ENCODE assay signal across 13 cellular contexts in the genomic region with DNA sequence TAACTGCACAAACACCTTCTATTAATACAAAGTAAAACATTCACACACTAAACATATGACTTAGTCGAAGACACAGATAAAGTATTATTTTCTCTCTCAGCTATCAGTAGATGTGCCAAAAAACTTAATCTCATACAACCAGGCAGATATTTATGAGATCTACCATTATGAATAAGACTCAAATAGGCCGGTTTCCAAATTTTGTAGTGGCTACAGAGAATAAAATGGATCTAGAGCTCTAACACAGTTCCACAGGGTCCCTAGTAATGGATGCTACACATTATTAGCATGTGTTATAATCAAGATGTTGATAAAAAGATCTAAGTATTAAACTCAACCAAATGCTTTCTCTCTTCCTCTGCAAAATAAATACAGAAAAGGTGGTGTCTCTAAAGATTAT. TPM values are rescaled to one million over a fixed set of nuclear protein-coding genes. Genes with fewer than 3 reads are reported as not detected.
DNase-seq lines count a peak whose midpoint lies in the region; ATAC-seq and TF ChIP-seq lines count a peak whose summit lies in the region.
"Had no signal": no experiment of that assay in that cellular context is flagged by ENCODE, and none has a peak within 500 bp of the region (broad histone marks: within the 10 kb centered on the region; RNA-seq: fewer than 3 reads in every experiment).

No MANE protein-coding gene starts in this region.

- TF ChIP-seq CTCF in endodermal cell (conservative IDR thresholded peaks at IDR 0.05): no peak
- TF ChIP-seq CTCF in thyroid gland (IDR thresholded peaks at IDR 0.05): no peak

- no peak overlapping the region for H2AFZ ChIP-seq in mesenchymal stem cell (ENCODE audit: low read depth, low read length)

- H4K91ac ChIP-seq in mesenchymal stem cell (ENCODE audit: low read length): no peak overlapping the region

- H2BK120ac ChIP-seq in mesenchymal stem cell (ENCODE audit: low read depth, low read length): no peak overlapping the region

- H3K79me1 ChIP-seq in mesenchymal stem cell (replicated peaks; ENCODE audit: low read length, poor library complexity, severe bottlenecking): peaks cover 11% of the 10 kb centered on the region

- no peaks in the 10 kb centered on the region for H3K27me3 Mint-ChIP-seq in endodermal cell (ENCODE audit: insufficient read depth)
- H3K27me3 Mint-ChIP-seq: memory B cell had no signal

- H4K8ac ChIP-seq in mesenchymal stem cell (ENCODE audit: low read length): no peak overlapping the region

- no peak for TF ChIP-seq POLR2A in thyroid gland (IDR thresholded peaks at IDR 0.05)

- 88 to 98% methylated on average over 1 to 2 of the region's 2 CpGs for WGBS in endodermal cell (ENCODE audit: insufficient coverage in 1 of 2, insufficient read length in 1 of 2), 2 experiments
- WGBS in mesenchymal stem cell: 97% methylated on average over 2 of the region's 2 CpGs
- 62 to 63% methylated on average over 2 of the region's 2 CpGs for WGBS in thyroid gland, 2 donors

- H3K4me1 Mint-ChIP-seq in endodermal cell: peaks cover 18% of the 10 kb centered on the region

- no peak overlapping the region for H3K4me3 Mint-ChIP-seq in endodermal cell
- H3K4me3 Mint-ChIP-seq: memory B cell had no signal

- ATAC-seq in HG02884 (IDR thresholded peaks at IDR 0.05; ENCODE audit: unreplicated experiment): no peak

- H3K4me2 ChIP-seq in mesenchymal stem cell (ENCODE audit: low read length, poor library complexity, severe bottlenecking): no peak overlapping the region

- H3K4me1 ChIP-seq in SJSA1 (replicated peaks): peaks cover 21% of the 10 kb centered on the region
- peaks cover 8% of the 10 kb centered on the region for H3K4me1 ChIP-seq in endodermal cell (ENCODE audit: control insufficient read depth, insufficient read depth, low read length)
- H3K4me1 ChIP-seq in mesenchymal stem cell (ENCODE audit: control insufficient read depth, insufficient read depth, low read depth, low read length): peaks cover 5% of the 10 kb centered on the region
- peaks cover 25 to 46% of the 10 kb centered on the region in 2 donors for H3K4me1 ChIP-seq in thyroid gland

- H3K36me3 ChIP-seq in SJSA1 (peaks cover 38% of the 10 kb centered on the region), endodermal cell (ENCODE audit: control insufficient read depth, insufficient read depth, low read length) (peaks cover 26% of the 10 kb centered on the region), mesenchymal stem cell (ENCODE audit: control insufficient read depth in 1 of 2, insufficient read depth in 2 of 2, low read depth in 1 of 2, low read length in 2 of 2) (peaks cover 4 to 20% of the 10 kb centered on the region in 2 experiments), thyroid gland (no peaks in the 10 kb centered on the region)

- no peak overlapping the region for H2BK15ac ChIP-seq in mesenchymal stem cell (ENCODE audit: low read depth, poor library complexity, severe bottlenecking)

- H3K27ac Mint-ChIP-seq in endodermal cell: peak overlapping the region; percentile 77
- H3K27ac Mint-ChIP-seq: memory B cell had no signal

- H3K4ac ChIP-seq in mesenchymal stem cell (ENCODE audit: low read depth in 1 of 2, low read length in 2 of 2): no peak overlapping the region

- H2BK5ac ChIP-seq in mesenchymal stem cell (ENCODE audit: low read depth, low read length, poor library complexity, severe bottlenecking): no peak overlapping the region

- no peak overlapping the region for H3K18ac ChIP-seq in mesenchymal stem cell (ENCODE audit: low read depth in 1 of 2, low read length in 2 of 2)

- no peak overlapping the region for H3K23ac ChIP-seq in mesenchymal stem cell (ENCODE audit: low read length in 2 of 2)

- H3K9ac ChIP-seq in endodermal cell (ENCODE audit: extremely low read depth, low read length, poor library complexity, severe bottlenecking) (no peak overlapping the region), mesenchymal stem cell (ENCODE audit: low read length) (peak overlapping the region; percentile 67)

- H2BK12ac ChIP-seq in mesenchymal stem cell (ENCODE audit: low read length in 2 of 2): no peak overlapping the region

- H3K27me3 ChIP-seq in SJSA1 (replicated peaks): no peaks in the 10 kb centered on the region
- no peaks in the 10 kb centered on the region for H3K27me3 ChIP-seq in endodermal cell (ENCODE audit: control insufficient read depth, insufficient read depth, low read length, poor library complexity, severe bottlenecking)
- no peaks in the 10 kb centered on the region for H3K27me3 ChIP-seq in mesenchymal stem cell (ENCODE audit: control insufficient read depth in 1 of 2, insufficient read depth in 1 of 2, low read length in 2 of 2)
- no peaks in the 10 kb centered on the region for H3K27me3 ChIP-seq in thyroid gland

- H3K4me3 ChIP-seq in SJSA1: no peak overlapping the region
- H3K4me3 ChIP-seq in endodermal cell (ENCODE audit: low read length): no peak overlapping the region
- peak overlapping the region in 1 of 2 experiments; percentile 14 for H3K4me3 ChIP-seq in mesenchymal stem cell (ENCODE audit: insufficient read depth in 1 of 2, low read depth in 1 of 2, low read length in 2 of 2)
- no peak overlapping the region for H3K4me3 ChIP-seq in thyroid gland (replicated peaks in 1 of 3)

- no peak overlapping the region for H3K14ac ChIP-seq in mesenchymal stem cell (ENCODE audit: low read length in 2 of 2)

- no peak overlapping the region for H2AK5ac ChIP-seq in mesenchymal stem cell (ENCODE audit: low read length, severe bottlenecking)

- no peaks in the 10 kb centered on the region for H3K9me3 ChIP-seq in SJSA1 (replicated peaks)
- peaks cover 20% of the 10 kb centered on the region for H3K9me3 ChIP-seq in endodermal cell (ENCODE audit: control insufficient read depth, low read length)
- no peaks in the 10 kb centered on the region for H3K9me3 ChIP-seq in mesenchymal stem cell (ENCODE audit: control insufficient read depth, low read length)
- no peaks in the 10 kb centered on the region for H3K9me3 ChIP-seq in thyroid gland

- DNase-seq in SJSA1 (ENCODE audit: low read depth in 1 of 2, low spot score in 2 of 2): no peak
- no peak for DNase-seq in endodermal cell
- no peak for DNase-seq in mesenchymal stem cell
- no peak for DNase-seq in thyroid gland
- DNase-seq in AML-193 (lab: John Stamatoyannopoulos, UW): no peak
- no peak for DNase-seq in GDM1 (lab: John Stamatoyannopoulos, UW)
- DNase-seq in H4 (ENCODE audit: low spot score): no peak
- DNase-seq: activated naive CD4-positive, alpha-beta T cell; cortex of kidney; MV-4-11; substantia nigra had no signal

- peaks cover 40% of the 10 kb centered on the region for H3K36me3 Mint-ChIP-seq in endodermal cell (ENCODE audit: low read depth)

- peak overlapping the region; percentile 58 for H3K27ac ChIP-seq in SJSA1
- H3K27ac ChIP-seq in endodermal cell (ENCODE audit: low read depth, low read length): no peak overlapping the region
- H3K27ac ChIP-seq in mesenchymal stem cell (ENCODE audit: low read length, poor library complexity, severe bottlenecking): peak overlapping the region; percentile 85
- H3K27ac ChIP-seq in thyroid gland: peak overlapping the region; percentile 60 to 82 (median 77)

- H3K9me3 Mint-ChIP-seq in endodermal cell: peaks cover 15% of the 10 kb centered on the region
- H3K9me3 Mint-ChIP-seq: memory B cell had no signal

- intact Hi-C loops in thyroid gland (cut with DNase I): no loop called here

RNA-seq across cellular contexts. Expression of a gene that starts 10.4 kb away (rescaled TPM):
- total RNA-seq in SJSA1 (2014; rRNA removed; shearing (Covaris generic)): 28.4 and 32.8 TPM in 2 replicates
- total RNA-seq in endodermal cell (10 to 100 TPM; 42.1 to 44.0 TPM), thyroid gland (10 to 100 TPM; 40.2 to 72.4 (median 48.6) TPM)
- 32.1 TPM for polyA plus RNA-seq in endodermal cell (2013, experiment 1 of 2)
- polyA plus RNA-seq in endodermal cell (2013, experiment 2 of 2): 33.7 TPM
- polyA plus RNA-seq in mesenchymal stem cell (2013, experiment 1 of 2): 22.8 TPM
- 23.0 TPM for polyA plus RNA-seq in mesenchymal stem cell (2013, experiment 2 of 2)
- 19.4 and 29.1 TPM in 2 replicates for total RNA-seq in H4 (2014; rRNA removed; shearing (Covaris generic))
